In genomic region chr7:128136215-128136597, GRCh38 we compare ENCODE assay signal across 7 cellular contexts.
DNase-seq lines count a peak whose midpoint lies in the region; ATAC-seq and TF ChIP-seq lines count a peak whose summit lies in the region.

No MANE protein-coding gene starts in this region.

- peak overlapping the region; percentile 52 for H3K4me3 ChIP-seq in H7 (ENCODE audit: insufficient read depth, low read depth, low read length)
- H3K4me3 ChIP-seq in Panc1 (ENCODE audit: low read depth in 2 of 2, low read length in 2 of 2) = peak overlapping the region; percentile 53 to 59
- H3K4me3 ChIP-seq in fibroblast of the aortic adventitia (ENCODE audit: low read depth, low read length) = peak overlapping the region; percentile 69
- peak overlapping the region; percentile 66 for H3K4me3 ChIP-seq in psoas muscle

- WGBS in psoas muscle, 3 donors = 2 to 5% (median 3%) methylated on average over 22 of the region's 22 CpGs

- peak; percentile 82 for DNase-seq in H7
- no peak for DNase-seq in Panc1 (ENCODE audit: low read depth, low spot score)
- DNase-seq in fibroblast of the aortic adventitia (ENCODE audit: low read depth) = no peak
- DNase-seq in psoas muscle = no peak
- DNase-seq in SKM-1 treated with dmso at 0.1 percent for 144 hours (lab: John Stamatoyannopoulos, UW; ENCODE audit: unreplicated experiment) = no peak
- no peak for DNase-seq in A172 (ENCODE audit: low spot score)

- CTCF ChIA-PET in Panc1 (lab: Charles Lee) = interaction anchor here (0.6 to 2.7 kb wide), 5 partner anchors 30 to 163 kb away, joined by 3 to 38 read pairs (median 6); no protein-coding TSS in a partner anchor

- intact Hi-C loops in Panc1 (cut with micrococcal nuclease; ENCODE audit: unreplicated experiment) = no loop called here
- intact Hi-C loops in psoas muscle (cut with DNase I) = no loop called here

- POLR2A ChIA-PET in Panc1 (lab: Charles Lee) = interaction anchor here (0.6 to 0.7 kb wide), 2 partner anchors 19 to 399 kb away, joined by 3 to 5 read pairs; no protein-coding TSS in a partner anchor

- TF ChIP-seq CTCF in Panc1 (IDR thresholded peaks at IDR 0.05) = no peak
- peak; percentile 5 for TF ChIP-seq CTCF in fibroblast of the aortic adventitia (IDR thresholded peaks at IDR 0.05; ENCODE audit: insufficient read depth, low read length)
- no peak for TF ChIP-seq CTCF in psoas muscle (IDR thresholded peaks at IDR 0.05)

- no TSS peak for BruUV-seq in Panc1 (replicated peaks; lab: Mats Ljungman, UMichigan)

- peaks cover 3% of the 10 kb centered on the region for H3K4me1 ChIP-seq in Panc1 (ENCODE audit: control insufficient read depth, insufficient read depth, low read length)
- H3K4me1 ChIP-seq in psoas muscle = peaks cover 5% of the 10 kb centered on the region

- no peak overlapping the region for H3K27ac ChIP-seq in Panc1 (ENCODE audit: low read length)
- H3K27ac ChIP-seq in psoas muscle = no peak overlapping the region

- ATAC-seq in Panc1 (peak; percentile 71), psoas muscle (peak in 3 of 4 donors; percentile 16 to 47 (median 36)), GM18498 (IDR thresholded peaks at IDR 0.05; ENCODE audit: unreplicated experiment) (no peak)

- in situ Hi-C loops in Panc1 (cut with HindIII; ENCODE audit: low pct_unique_long_range_greater_than_20kb, low sequenced_read_pairs) = no loop called here

- H3K36me3 ChIP-seq in H7 (replicated peaks; ENCODE audit: control insufficient read depth, insufficient read depth, low read length) (no peaks in the 10 kb centered on the region), Panc1 (ENCODE audit: control insufficient read depth, insufficient read depth, low read length) (no peaks in the 10 kb centered on the region), psoas muscle (ENCODE audit: insufficient read depth in 1 of 2, low read depth in 1 of 2) (no peaks in the 10 kb centered on the region)

- H3K9me3 ChIP-seq in Panc1 (ENCODE audit: control insufficient read depth, insufficient read depth, low read depth, low read length) (no peaks in the 10 kb centered on the region), psoas muscle (peaks cover 4% of the 10 kb centered on the region)

- H3K27me3 ChIP-seq in H7 (ENCODE audit: control insufficient read depth, insufficient read depth, low read length) (peaks cover 44% of the 10 kb centered on the region), Panc1 (ENCODE audit: control insufficient read depth, insufficient read depth, low read length) (peaks cover 32% of the 10 kb centered on the region), psoas muscle (ENCODE audit: insufficient read depth in 3 of 3, low read length in 2 of 3) (peaks cover 0 to 71% (median 14%) of the 10 kb centered on the region in 3 donors)
